Comparison of ENCODE assay signal across 2 cellular contexts in the genomic region with DNA sequence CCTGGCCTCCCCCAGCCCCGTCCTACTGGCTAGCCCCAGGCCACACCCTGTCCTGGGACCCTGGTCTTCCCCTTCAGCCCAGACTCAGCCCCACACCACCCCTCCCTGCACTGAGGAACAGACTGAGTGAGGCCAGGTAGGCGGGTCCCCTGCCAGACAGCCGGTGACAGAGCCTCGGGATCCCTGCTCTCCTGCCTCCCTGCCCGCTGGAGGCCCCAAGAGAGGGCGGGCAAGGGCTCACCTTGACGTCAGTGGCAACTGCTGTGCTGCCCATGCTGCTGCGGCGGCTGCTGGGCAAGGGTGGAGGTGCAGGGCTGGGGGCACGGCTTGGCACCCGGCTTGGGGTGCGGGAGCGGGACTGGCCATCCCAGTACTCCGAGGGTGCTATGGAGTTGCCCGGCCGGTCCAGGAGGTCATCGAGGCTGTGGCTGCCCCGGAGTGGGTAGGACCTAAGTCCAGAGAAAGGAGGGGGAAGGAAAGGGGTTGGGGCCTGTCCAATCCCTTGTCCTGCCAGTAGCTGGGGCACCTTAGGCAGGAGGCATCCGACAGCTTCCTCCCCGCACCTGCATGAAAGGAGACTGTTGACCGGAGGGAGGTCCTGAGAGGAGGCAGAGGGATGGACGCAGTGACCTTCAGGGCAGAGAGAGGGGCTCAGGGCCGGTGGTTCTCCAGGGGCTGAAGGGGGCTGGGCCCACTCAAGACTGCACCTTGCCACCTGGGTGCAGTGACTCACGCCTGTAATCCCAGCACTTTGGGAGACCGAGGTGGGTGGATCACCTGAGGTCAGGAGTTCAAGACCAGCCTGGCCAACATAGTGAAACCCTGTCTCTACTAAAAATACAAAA.
TF ChIP-seq lines count a peak whose summit lies in the region.

No MANE protein-coding gene starts in this region.

TF ChIP-seq in GM23338, 12 proteins besides CTCF, POLR2A, EP300 and RAD21 (continues in another document):
- TF ChIP-seq CREB1 (CRISPR knock-in tag; IDR thresholded peaks at IDR 0.05; ENCODE audit: low read depth) (no peak), ZNF114 (CRISPR knock-in tag; IDR thresholded peaks at IDR 0.05) (no peak), ETS1 (IDR thresholded peaks at IDR 0.05) (no peak), REST (IDR thresholded peaks at IDR 0.05; ENCODE audit: unreplicated experiment) (no peak), ZNF462 (CRISPR knock-in tag; IDR thresholded peaks at IDR 0.05) (no peak), JUNB (IDR thresholded peaks at IDR 0.05; ENCODE audit: unreplicated experiment) (no peak), STAT1 (IDR thresholded peaks at IDR 0.05; ENCODE audit: unreplicated experiment) (no peak)

TF ChIP-seq in IMR-90, 13 proteins besides CTCF, POLR2A, EP300 and RAD21:
- TF ChIP-seq FOS (IDR thresholded peaks at IDR 0.05; ENCODE audit: low read depth, low read length) (no peak), NFE2L2 (IDR thresholded peaks at IDR 0.05; ENCODE audit: low read depth, low read length) (no peak), SMC3 (IDR thresholded peaks at IDR 0.05; ENCODE audit: low read depth, low read length) (no peak), CHD1 (IDR thresholded peaks at IDR 0.05; ENCODE audit: low read depth, low read length) (no peak), MXI1 (IDR thresholded peaks at IDR 0.05; ENCODE audit: borderline replicate concordance, low read depth, low read length) (no peak), CEBPB (IDR thresholded peaks at IDR 0.05; ENCODE audit: low read depth, low read length) (no peak), MAZ (IDR thresholded peaks at IDR 0.05; ENCODE audit: borderline replicate concordance, low read depth, low read length) (no peak), ELK1 (IDR thresholded peaks at IDR 0.05; ENCODE audit: borderline replicate concordance, low read depth, low read length) (no peak), RFX5 (IDR thresholded peaks at IDR 0.05; ENCODE audit: low read depth, low read length) (no peak), USF2 (IDR thresholded peaks at IDR 0.05; ENCODE audit: low read depth, low read length) (no peak), MAFK (IDR thresholded peaks at IDR 0.05; ENCODE audit: low read depth, low read length) (no peak), BHLHE40 (IDR thresholded peaks at IDR 0.05; ENCODE audit: low read depth, low read length) (no peak), RCOR1 (IDR thresholded peaks at IDR 0.05; ENCODE audit: insufficient replicate concordance, low read length) (no peak)
TF ChIP-seq in IMR-90: peak in this region for 0.
